ENCODE assay signal across 32 cellular contexts in genomic region chr7:134058521-134058920, GRCh38.
DNase-seq lines count a peak whose midpoint lies in the region; ATAC-seq, FAIRE-seq and TF ChIP-seq lines count a peak whose summit lies in the region.
"Had no signal": no experiment of that assay in that cellular context is flagged by ENCODE, and none has a peak within 500 bp of the region (broad histone marks: within the 10 kb centered on the region; RNA-seq: fewer than 3 reads in every experiment).

No MANE protein-coding gene starts in this region.

- no peak overlapping the region for H3K4me2 ChIP-seq in A549
- 0 out of 2 replicates have a peak overlapping the region, but pooled peaks have one; percentile 35 for H3K4me2 ChIP-seq in OCI-LY7 (ENCODE audit: low read length)
- no peak overlapping the region for H3K4me2 ChIP-seq in K562 (ENCODE audit: insufficient read depth, low read length)
- H3K4me2 ChIP-seq: BLaER1; BLaER1 treated with 17β-estradiol and CSF1 and Interleukin-3, amounts not matched to agents 10 nM and 100 nM had no signal

- no peak for TF ChIP-seq POLR2A in A549 (IDR thresholded peaks at IDR 0.05; ENCODE audit: low read length)
- no peak for TF ChIP-seq POLR2A in K562 (conservative IDR thresholded peaks at IDR 0.05)

- no peaks in the 10 kb centered on the region for H3K9me3 ChIP-seq in A549
- H3K9me3 ChIP-seq in OCI-LY7 (ENCODE audit: low read length), result no peaks in the 10 kb centered on the region
- no peaks in the 10 kb centered on the region for H3K9me3 ChIP-seq in SK-N-MC (ENCODE audit: low read depth, low read length)
- no peaks in the 10 kb centered on the region for H3K9me3 ChIP-seq in K562 (replicated peaks; ENCODE audit: control insufficient read depth, insufficient read depth, low read depth, low read length)
- H3K9me3 ChIP-seq: BE2C; BLaER1; BLaER1 treated with 17β-estradiol and CSF1 and Interleukin-3, amounts not matched to agents 10 nM and 100 nM; Caco-2 had no signal

- no peak overlapping the region for H3K4me3 ChIP-seq in A549
- H3K4me3 ChIP-seq in OCI-LY7 (ENCODE audit: low read depth, low read length, poor library complexity, severe bottlenecking), result no peak overlapping the region
- no peak overlapping the region for H3K4me3 ChIP-seq in SK-N-MC
- H3K4me3 ChIP-seq in K562, result no peak overlapping the region
- H3K4me3 ChIP-seq: BLaER1; BLaER1 treated with 17β-estradiol and CSF1 and Interleukin-3, amounts not matched to agents 10 nM and 100 nM had no signal

- H3K9ac ChIP-seq in SK-N-MC (ENCODE audit: insufficient read length), result no peak overlapping the region
- no peak overlapping the region for H3K9ac ChIP-seq in K562 (ENCODE audit: insufficient read depth in 1 of 2, low read depth in 2 of 2, low read length in 2 of 2)
- H3K9ac ChIP-seq: BLaER1; BLaER1 treated with 17β-estradiol and CSF1 and Interleukin-3, amounts not matched to agents 10 nM and 100 nM had no signal

- TF ChIP-seq CTCF in A549 (IDR thresholded peaks at IDR 0.05) (no peak), OCI-LY7 (conservative IDR thresholded peaks at IDR 0.05; ENCODE audit: low read length) (no peak), K562 (IDR thresholded peaks at IDR 0.05 in 2 of 3, conservative IDR thresholded peaks at IDR 0.05 in 1 of 3; ENCODE audit: insufficient read depth in 2 of 3, low read depth in 1 of 3, low read length in 3 of 3) (no peak)

- CTCF ChIA-PET in A549 (lab: Yijun Ruan, JAX), result interaction anchor here (1.2 to 2.5 kb wide), 4 partner anchors 11 to 82 kb away, joined by 3 to 7 read pairs (median 5); no protein-coding TSS in a partner anchor
- CTCF ChIA-PET in OCI-LY7 (lab: Charles Lee; ENCODE audit: unreplicated experiment), result no interaction called here
- CTCF ChIA-PET in K562 (lab: Yijun Ruan, JAX; ENCODE audit: low intra/inter-chr PET ratio), result no interaction called here

- TF ChIP-seq EP300 in A549 (IDR thresholded peaks at IDR 0.05), result no peak
- TF ChIP-seq EP300 in K562 (IDR thresholded peaks at IDR 0.05; ENCODE audit: low read length), result no peak

- intact Hi-C loops in OCI-LY7 (cut with micrococcal nuclease; ENCODE audit: unreplicated experiment), result no loop called here
- intact Hi-C loops in K562 (cut with micrococcal nuclease), result no loop called here

- ATAC-seq in A549 (no peak), K562 (no peak)
- ATAC-seq: CD8-positive, alpha-beta T cell had no signal

- H3K27ac ChIP-seq in A549 (no peak overlapping the region), OCI-LY7 (ENCODE audit: low read depth, low read length, poor library complexity, severe bottlenecking) (no peak overlapping the region), SK-N-MC (peak overlapping the region; percentile 49; the same call in 1 of the 2 replicates), K562 (ENCODE audit: extremely low read depth, low read depth, low read length) (no peak overlapping the region)
- H3K27ac ChIP-seq: 22Rv1; BLaER1; BLaER1 treated with 17β-estradiol and CSF1 and Interleukin-3, amounts not matched to agents 10 nM and 100 nM; C4-2B had no signal

- peak; percentile 70 for FAIRE-seq in A549 (lab: Jason Lieb, UNC)
- no peak for FAIRE-seq in K562 (lab: Jason Lieb, UNC)
- FAIRE-seq: A204.1 had no signal

- no peaks in the 10 kb centered on the region for H3K9me2 ChIP-seq in OCI-LY7 (ENCODE audit: insufficient read depth, low read length)

- in situ Hi-C loops in K562 (cut with MboI), result no loop called here

- WGBS in A549 (ENCODE audit: missing lambda C conversion rate), result 54% methylated on average over 3 of the region's 3 CpGs
- WGBS in K562 (ENCODE audit: insufficient coverage, low coverage, missing lambda C conversion rate), result 55% methylated on average over 3 of the region's 3 CpGs

- no peak for DNase-seq in A549 (ENCODE audit: low read depth in 1 of 2, low spot score in 1 of 2)
- DNase-seq in OCI-LY7 (ENCODE audit: low spot score), result no peak
- no peak for DNase-seq in SK-N-MC (ENCODE audit: low read depth, low spot score)
- DNase-seq in K562 (ENCODE audit: extremely low read depth in 1 of 4, low spot score in 3 of 4), result no peak
- no peak for DNase-seq in iPS-NIHi11 (ENCODE audit: low spot score)
- no peak for DNase-seq in D341Med (ENCODE audit: low spot score)
- DNase-seq in stimulated activated CD4-positive, alpha-beta T cell treated with anti-CD3 and anti-CD28 coated beads, Interleukin-12 subunit alpha, Interleukin-12 subunit beta, amount 100 ng/mL, for 4 hours, result no peak
- no peak for DNase-seq in NOMO-1 (lab: John Stamatoyannopoulos, UW; ENCODE audit: unreplicated experiment in 2 of 2)
- DNase-seq: 8988T; ACHN; AML-193; BE2C; C1 segment of cervical spinal cord; Caco-2; Calu3; CD4-positive, alpha-beta memory T cell; CD4-positive, alpha-beta T cell; CD4-positive, CD25-positive, alpha-beta regulatory T cell; CD8-positive, alpha-beta memory T cell; CD8-positive, alpha-beta T cell; COR-L47; DMS 273 treated with DMSO at 0.1 percent for 48 hours; DMS153; DMS79; DMS79 treated with DMSO at 0.1 percent for 48 hours; DND-41; EL had no signal

- POLR2A ChIA-PET in A549 (lab: Yijun Ruan, JAX) (no interaction called here), OCI-LY7 (lab: Charles Lee) (interaction anchor here (0.8 to 1.6 kb wide), 4 partner anchors 10 to 27 kb away, joined by 3 to 8 read pairs (median 3); no protein-coding TSS in a partner anchor), K562 (lab: Yijun Ruan, JAX) (interaction anchor here (0.5 to 1.0 kb wide), 3 partner anchors 19 to 420 kb away, joined by 3 read pairs; no protein-coding TSS in a partner anchor)

- no peaks in the 10 kb centered on the region for H3K9me1 ChIP-seq in K562 (ENCODE audit: control insufficient read depth, insufficient read depth, low read length)

- H3K36me3 ChIP-seq in OCI-LY7 (ENCODE audit: insufficient read depth, low read length), result no peaks in the 10 kb centered on the region
- H3K36me3 ChIP-seq in SK-N-MC (ENCODE audit: insufficient read depth, low read length), result no peaks in the 10 kb centered on the region
- no peaks in the 10 kb centered on the region for H3K36me3 ChIP-seq in K562 (ENCODE audit: control insufficient read depth, insufficient read depth, low read length)
- H3K36me3 ChIP-seq: BE2C, BLaER1 had no signal

- H3K79me2 ChIP-seq in OCI-LY7 (ENCODE audit: insufficient read depth, low read depth, low read length), result no peaks in the 10 kb centered on the region
- no peaks in the 10 kb centered on the region for H3K79me2 ChIP-seq in K562 (ENCODE audit: control insufficient read depth, insufficient read depth, low read length)

- no TSS peak for BruUV-seq in OCI-LY7 (replicated peaks; lab: Mats Ljungman, UMichigan)
- no TSS peak for BruUV-seq in K562 (replicated peaks; lab: Mats Ljungman, UMichigan)

- H4K20me1 ChIP-seq in OCI-LY7 (ENCODE audit: insufficient read depth, low read length) (no peaks in the 10 kb centered on the region), K562 (replicated peaks; ENCODE audit: control insufficient read depth, insufficient read depth, low read length) (no peaks in the 10 kb centered on the region)
- H4K20me1 ChIP-seq: BLaER1; BLaER1 treated with 17β-estradiol and CSF1 and Interleukin-3, amounts not matched to agents 10 nM and 100 nM had no signal

- H2AFZ ChIP-seq in OCI-LY7 (ENCODE audit: low read length) (no peak overlapping the region), K562 (ENCODE audit: low read depth, low read length) (no peak overlapping the region)

- no peaks in the 10 kb centered on the region for H3K27me3 ChIP-seq in K562 (ENCODE audit: control insufficient read depth in 2 of 2, insufficient read depth in 2 of 2, low read length in 2 of 2)
- H3K27me3 ChIP-seq: BE2C; BLaER1; BLaER1 treated with 17β-estradiol and CSF1 and Interleukin-3, amounts not matched to agents 10 nM and 100 nM had no signal

- H3K4me1 ChIP-seq in A549 (no peaks in the 10 kb centered on the region), OCI-LY7 (ENCODE audit: insufficient read depth, low read length, poor library complexity, severe bottlenecking) (peaks cover 21% of the 10 kb centered on the region), K562 (replicated peaks in 1 of 2; ENCODE audit: control insufficient read depth in 2 of 2, insufficient read depth in 2 of 2, low read length in 2 of 2) (peaks cover 0 to 24% of the 10 kb centered on the region in 2 experiments; a peak in 3 of 5 replicates)
- H3K4me1 ChIP-seq: BLaER1, Caco-2 had no signal

- no peak for TF ChIP-seq RAD21 in A549 (conservative IDR thresholded peaks at IDR 0.05 in 1 of 2, IDR thresholded peaks at IDR 0.05 in 1 of 2)
- no peak for TF ChIP-seq RAD21 in K562 (CRISPR knock-in tag; conservative IDR thresholded peaks at IDR 0.05 in 1 of 2, IDR thresholded peaks at IDR 0.05 in 1 of 2)

TF ChIP-seq in A549, 52 proteins besides CTCF, POLR2A, EP300 and RAD21:
- TF ChIP-seq HDAC2 (IDR thresholded peaks at IDR 0.05), result no peak
- peak; percentile 51 for TF ChIP-seq MAFK (IDR thresholded peaks at IDR 0.05; ENCODE audit: partially characterized antibody)
- TF ChIP-seq CHD2 (IDR thresholded peaks at IDR 0.05; ENCODE audit: low read length, partially characterized antibody), result no peak
- TF ChIP-seq TFCP2L1 (CRISPR knock-in tag; IDR thresholded peaks at IDR 0.05), result no peak
- TF ChIP-seq EHF (CRISPR knock-in tag; IDR thresholded peaks at IDR 0.05), result no peak
- TF ChIP-seq NR3C1 (IDR thresholded peaks at IDR 0.05), result no peak
- TF ChIP-seq CBX2 (IDR thresholded peaks at IDR 0.05; ENCODE audit: borderline replicate concordance, low read depth), result no peak
- no peak for TF ChIP-seq SMC3 (IDR thresholded peaks at IDR 0.05)

TF ChIP-seq in K562, 482 proteins besides CTCF, POLR2A, EP300 and RAD21 (continues in another document):
- peak; percentile 63 for TF ChIP-seq C11orf30 (IDR thresholded peaks at IDR 0.05; ENCODE audit: low read depth)
- peak; percentile 87 for TF ChIP-seq ZNF316 (IDR thresholded peaks at IDR 0.05)
- TF ChIP-seq ZNF398 (CRISPR knock-in tag; IDR thresholded peaks at IDR 0.05), result no peak
- 0 out of 2 replicates have a peak, but pooled peaks have one; percentile 16 for TF ChIP-seq MAFF (IDR thresholded peaks at IDR 0.05; ENCODE audit: low read length)
- no peak for TF ChIP-seq HDAC1 (IDR thresholded peaks at IDR 0.05)
- 0 out of 2 replicates have a peak, but pooled peaks have one; percentile 21 for TF ChIP-seq MAFK (IDR thresholded peaks at IDR 0.05; ENCODE audit: low read length)
- TF ChIP-seq MAZ (CRISPR knock-in tag; conservative IDR thresholded peaks at IDR 0.05 in 1 of 2, IDR thresholded peaks at IDR 0.05 in 1 of 2), result no peak
- TF ChIP-seq BMI1 (IDR thresholded peaks at IDR 0.05; ENCODE audit: low read length), result no peak

Comparison
In these comparisons a context has a peak if more than half of its experiments do, and no peak if none do; other contexts are left out.
1. Of the 35 proteins assayed by ChIP-seq in both K562 and A549: peak only in K562: none; only in A549: none; in both: MAFK; in neither: 34.